In genomic region chr1:230126529-230127104, GRCh38 we compare ENCODE assay signal across 1 cellular context.
TF ChIP-seq lines count a peak whose summit lies in the region.

No MANE protein-coding gene starts in this region.

TF ChIP-seq in K562, 482 proteins besides CTCF, POLR2A, EP300 and RAD21 (continued from another document):
- TF ChIP-seq MGA (IDR thresholded peaks at IDR 0.05) (peak; percentile 52; the same call in 1 of the 2 replicates), HDAC1 (IDR thresholded peaks at IDR 0.05) (no peak), RUNX1 (IDR thresholded peaks at IDR 0.05; ENCODE audit: low read depth) (no peak), KAT7 (CRISPR knock-in tag; IDR thresholded peaks at IDR 0.05; ENCODE audit: borderline replicate concordance) (peak; percentile 11; the same call in 1 of the 2 replicates), RBM15 (IDR thresholded peaks at IDR 0.05; ENCODE audit: insufficient read depth, low read length) (no peak), POLR2AphosphoS5 (IDR thresholded peaks at IDR 0.05; ENCODE audit: control insufficient read depth, insufficient read depth, low read depth, low read length) (no peak), ZNF121 (CRISPR knock-in tag; conservative IDR thresholded peaks at IDR 0.05) (no peak), GABPA (tag; conservative IDR thresholded peaks at IDR 0.05; ENCODE audit: low read depth) (no peak), NR1H2 (CRISPR knock-in tag; IDR thresholded peaks at IDR 0.05) (no peak), CC2D1A (IDR thresholded peaks at IDR 0.05) (no peak), CGGBP1 (CRISPR knock-in tag; IDR thresholded peaks at IDR 0.05) (no peak), ZNF232 (CRISPR knock-in tag; IDR thresholded peaks at IDR 0.05) (no peak), ELF1 (tag; IDR thresholded peaks at IDR 0.05) (peak; percentile 69), OTX1 (CRISPR knock-in tag; IDR thresholded peaks at IDR 0.05) (0 out of 2 replicates have a peak, but pooled peaks have one; percentile 40), SIN3B (IDR thresholded peaks at IDR 0.05; ENCODE audit: low read depth) (no peak), ZNF197 (CRISPR knock-in tag; IDR thresholded peaks at IDR 0.05; ENCODE audit: low read depth) (peak; percentile 79; the same call in 1 of the 2 replicates), ZNF717 (CRISPR knock-in tag; IDR thresholded peaks at IDR 0.05) (no peak), ZSCAN32 (CRISPR knock-in tag; IDR thresholded peaks at IDR 0.05) (no peak), LCOR (CRISPR knock-in tag; IDR thresholded peaks at IDR 0.05) (0 out of 2 replicates have a peak, but pooled peaks have one; percentile 44), RBM39 (optimal IDR thresholded peaks at IDR 0.05; ENCODE audit: low read depth, low read length) (no peak)
- TF ChIP-seq, protein P1, sequence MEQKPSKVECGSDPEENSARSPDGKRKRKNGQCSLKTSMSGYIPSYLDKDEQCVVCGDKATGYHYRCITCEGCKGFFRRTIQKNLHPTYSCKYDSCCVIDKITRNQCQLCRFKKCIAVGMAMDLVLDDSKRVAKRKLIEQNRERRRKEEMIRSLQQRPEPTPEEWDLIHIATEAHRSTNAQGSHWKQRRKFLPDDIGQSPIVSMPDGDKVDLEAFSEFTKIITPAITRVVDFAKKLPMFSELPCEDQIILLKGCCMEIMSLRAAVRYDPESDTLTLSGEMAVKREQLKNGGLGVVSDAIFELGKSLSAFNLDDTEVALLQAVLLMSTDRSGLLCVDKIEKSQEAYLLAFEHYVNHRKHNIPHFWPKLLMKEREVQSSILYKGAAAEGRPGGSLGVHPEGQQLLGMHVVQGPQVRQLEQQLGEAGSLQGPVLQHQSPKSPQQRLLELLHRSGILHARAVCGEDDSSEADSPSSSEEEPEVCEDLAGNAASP (IDR thresholded peaks at IDR 0.05) = no peak
- TF ChIP-seq, protein P2, sequence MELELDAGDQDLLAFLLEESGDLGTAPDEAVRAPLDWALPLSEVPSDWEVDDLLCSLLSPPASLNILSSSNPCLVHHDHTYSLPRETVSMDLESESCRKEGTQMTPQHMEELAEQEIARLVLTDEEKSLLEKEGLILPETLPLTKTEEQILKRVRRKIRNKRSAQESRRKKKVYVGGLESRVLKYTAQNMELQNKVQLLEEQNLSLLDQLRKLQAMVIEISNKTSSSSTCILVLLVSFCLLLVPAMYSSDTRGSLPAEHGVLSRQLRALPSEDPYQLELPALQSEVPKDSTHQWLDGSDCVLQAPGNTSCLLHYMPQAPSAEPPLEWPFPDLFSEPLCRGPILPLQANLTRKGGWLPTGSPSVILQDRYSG (tag; conservative IDR thresholded peaks at IDR 0.05; ENCODE audit: low read depth) = peak; percentile 82; the same call in 1 of the 2 replicates
